ENCODE assay signal across 4 cellular contexts in the genomic region with DNA sequence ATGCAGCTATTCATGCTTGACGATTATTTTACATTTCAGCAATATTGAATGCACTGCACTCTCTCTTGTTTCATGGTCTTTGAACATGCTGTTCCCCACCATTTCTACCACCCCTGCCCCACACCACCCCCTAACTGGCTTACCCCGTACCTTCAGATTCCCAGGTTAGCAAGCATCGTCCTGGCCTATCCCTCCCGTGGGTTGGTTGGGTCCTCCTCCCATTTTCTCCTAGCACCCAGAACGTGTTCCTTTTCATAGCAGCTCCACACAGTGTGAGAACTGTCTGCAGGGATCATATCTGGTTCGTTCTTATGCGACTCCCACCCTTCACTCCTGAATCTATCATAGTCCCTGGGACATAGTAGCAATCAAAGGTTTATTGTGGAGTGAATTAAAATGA. TPM values are rescaled to one million over a fixed set of nuclear protein-coding genes. Genes with fewer than 3 reads are reported as not detected.
"Had no signal": no experiment of that assay in that cellular context is flagged by ENCODE, and none has a peak within 500 bp of the region (broad histone marks: within the 10 kb centered on the region; RNA-seq: fewer than 3 reads in every experiment).

No MANE protein-coding gene starts in this region.

- DNase-seq: GDM1, GF-D8 had no signal

- ATAC-seq: GM12878 had no signal

- H3K4me3 ChIP-seq: GM12878 had no signal

RNA-seq across cellular contexts. Expression of gene C10orf90, which starts 48.7 kb away (rescaled TPM):
- total RNA-seq: G401, GM12878 had no signal
